ENCODE assay signal across 9 cellular contexts in the genomic region with DNA sequence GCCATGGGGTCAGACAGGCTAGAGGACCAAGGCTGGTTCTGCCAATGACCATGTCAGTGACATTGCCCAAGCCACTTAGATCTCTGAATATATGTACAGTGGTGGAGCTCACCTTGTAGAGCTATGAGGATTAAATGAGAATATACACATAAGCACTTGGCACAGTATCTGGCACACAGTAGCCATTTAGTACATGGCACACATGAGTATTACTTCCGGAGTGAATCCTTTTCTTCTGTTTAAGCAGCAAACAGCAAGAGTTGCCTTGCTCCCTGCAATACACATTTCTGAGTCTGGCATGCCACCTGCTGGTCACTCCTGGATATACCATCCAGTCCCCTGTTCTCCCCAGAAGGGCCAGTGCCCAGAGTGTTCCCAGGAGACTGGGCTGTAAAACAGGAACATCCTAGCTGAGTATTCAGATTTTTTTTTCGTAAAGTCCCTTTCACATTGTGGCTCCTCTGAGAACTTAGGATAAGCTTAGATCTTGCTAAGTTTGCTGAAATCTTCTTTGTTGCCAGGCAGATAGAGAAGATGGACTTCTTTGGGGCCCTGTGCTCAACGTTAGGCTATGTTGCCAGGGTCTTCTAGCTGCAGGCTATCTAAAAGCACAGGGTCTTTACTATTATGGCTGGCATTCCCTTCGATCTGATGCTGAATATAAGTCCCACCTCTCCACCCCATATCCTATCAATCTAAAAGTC.
DNase-seq lines count a peak whose midpoint lies in the region; TF ChIP-seq lines count a peak whose summit lies in the region.
"Had no signal": no experiment of that assay in that cellular context is flagged by ENCODE, and none has a peak within 500 bp of the region (broad histone marks: within the 10 kb centered on the region; RNA-seq: fewer than 3 reads in every experiment).

No MANE protein-coding gene starts in this region.

- no peak overlapping the region for H3K27ac ChIP-seq in H9 (ENCODE audit: insufficient read length, low read depth, low read length)
- H3K27ac ChIP-seq: skin epidermis had no signal

- H2BK120ac ChIP-seq in H9 (ENCODE audit: low read depth, low read length, poor library complexity, severe bottlenecking): no peak overlapping the region

- no peaks in the 10 kb centered on the region for H4K20me1 ChIP-seq in H9 (ENCODE audit: control insufficient read depth, insufficient read depth, insufficient read length)

- no peak overlapping the region for H3K4me2 ChIP-seq in H9 (ENCODE audit: insufficient read depth, insufficient read length, low read length)

- H4K91ac ChIP-seq in H9 (ENCODE audit: insufficient read length, low read depth, low read length): no peak overlapping the region

- H3K23me2 ChIP-seq in H9 (ENCODE audit: insufficient read length, low read depth, low read length, poor library complexity, severe bottlenecking): peaks cover under 1% of the 10 kb centered on the region

- H2BK15ac ChIP-seq in H9 (ENCODE audit: low read depth, low read length): no peak overlapping the region

- H3K27me3 Mint-ChIP-seq in H9 (ENCODE audit: low read depth): peaks cover 3% of the 10 kb centered on the region; the same call in 1 of the 2 replicates

- H3K4me1 Mint-ChIP-seq in H9: peaks cover 5% of the 10 kb centered on the region in 2 experiments

- H3K9me3 Mint-ChIP-seq in H9: peaks cover 2 to 4% of the 10 kb centered on the region in 2 experiments; a peak in 2 of 5 replicates

- H3K9ac ChIP-seq in H9 (ENCODE audit: extremely low read depth, insufficient read length, low read length): no peak overlapping the region

- no peak overlapping the region for H3K4me3 Mint-ChIP-seq in H9

- DNase-seq in GM10248 (ENCODE audit: extremely low spot score): peak; percentile 69
- peak; percentile 82 for DNase-seq in H9
- peak; percentile 70 for DNase-seq in LoVo (ENCODE audit: low spot score)
- peak; percentile 66 to 71 for DNase-seq in SHP77 (lab: John Stamatoyannopoulos, UW)
- peak; percentile 61 for DNase-seq in activated naive CD4-positive, alpha-beta T cell treated with Interleukin-2 at 50 U/mL for 16 hours
- peak; percentile 63 for DNase-seq in glomerular endothelial cell (ENCODE audit: extremely low read depth, low read depth, low spot score)
- DNase-seq in pons (ENCODE audit: low spot score): peak; percentile 88
- no peak for DNase-seq in cortex of kidney (lab: John Stamatoyannopoulos, UW)

- H3K14ac ChIP-seq in H9 (ENCODE audit: insufficient read depth, low read length): no peak overlapping the region

- CTCF ChIA-PET in GM10248 (lab: Yijun Ruan, JAX): interaction anchor here (0.6 to 5.9 kb wide), 47 partner anchors 9 to 1134 kb away, joined by 3 to 127 read pairs (median 4); partner anchors contain the start of genes PRICKLE2 and PSMD6

- POLR2A ChIA-PET in GM10248 (lab: Yijun Ruan, JAX): no interaction called here

- H3K23ac ChIP-seq in H9 (ENCODE audit: insufficient read length, low read depth, low read length): no peak overlapping the region

- H2BK12ac ChIP-seq in H9 (ENCODE audit: insufficient read length, low read depth, low read length): no peak overlapping the region

- H4K5ac ChIP-seq in H9 (ENCODE audit: insufficient read length, low read depth, low read length): no peak overlapping the region

- H3K4me1 ChIP-seq in H9 (ENCODE audit: insufficient read depth, low read length): no peaks in the 10 kb centered on the region

- H3K79me2 ChIP-seq in H9 (ENCODE audit: insufficient read depth, low read length): no peaks in the 10 kb centered on the region

- H3K56ac ChIP-seq in H9 (ENCODE audit: insufficient read length, low read depth, low read length): no peak overlapping the region

- no peak overlapping the region for H3K18ac ChIP-seq in H9 (ENCODE audit: insufficient read length, low read depth, low read length)

- no peaks in the 10 kb centered on the region for H3K36me3 Mint-ChIP-seq in H9 (ENCODE audit: insufficient read depth in 1 of 3, low read depth in 3 of 3)

- TF ChIP-seq CTCF in GM10248 (IDR thresholded peaks at IDR 0.05; ENCODE audit: control extremely low read depth, extremely low read depth, low read depth, missing control alignments): peak; percentile 83
- TF ChIP-seq CTCF in H9 (conservative IDR thresholded peaks at IDR 0.05): peak; percentile 96

- H3K79me1 ChIP-seq in H9 (ENCODE audit: insufficient read depth, low read depth, low read length, poor library complexity, severe bottlenecking): no peaks in the 10 kb centered on the region

- no peak overlapping the region for H2BK5ac ChIP-seq in H9 (ENCODE audit: insufficient read length, low read length)

- no CpG with 5 or more reads among the region's 4 CpGs for WGBS in H9 (ENCODE audit: extremely low coverage, insufficient read length, low lambda C conversion rate)

- H2AFZ ChIP-seq in H9 (ENCODE audit: low read length): no peak overlapping the region

- H3K9me3 ChIP-seq in H9 (ENCODE audit: control insufficient read depth, low read depth, low read length): no peaks in the 10 kb centered on the region

- H4K8ac ChIP-seq in H9 (replicated peaks; ENCODE audit: insufficient read length, low read depth, low read length): no peak overlapping the region

- no peak overlapping the region for H2BK20ac ChIP-seq in H9 (ENCODE audit: low read depth, low read length, poor library complexity, severe bottlenecking)

- no peaks in the 10 kb centered on the region for H3K27me3 ChIP-seq in H9 (ENCODE audit: insufficient read depth, low read length)

- no peak overlapping the region for H2AK5ac ChIP-seq in H9 (ENCODE audit: insufficient read length, low read length)

- H3T11ph ChIP-seq in H9 (ENCODE audit: low read length): no peak overlapping the region

- no peak overlapping the region for H3K27ac Mint-ChIP-seq in H9

- H3K4ac ChIP-seq in H9 (ENCODE audit: low read depth, low read length): no peak overlapping the region
